In the genomic region with DNA sequence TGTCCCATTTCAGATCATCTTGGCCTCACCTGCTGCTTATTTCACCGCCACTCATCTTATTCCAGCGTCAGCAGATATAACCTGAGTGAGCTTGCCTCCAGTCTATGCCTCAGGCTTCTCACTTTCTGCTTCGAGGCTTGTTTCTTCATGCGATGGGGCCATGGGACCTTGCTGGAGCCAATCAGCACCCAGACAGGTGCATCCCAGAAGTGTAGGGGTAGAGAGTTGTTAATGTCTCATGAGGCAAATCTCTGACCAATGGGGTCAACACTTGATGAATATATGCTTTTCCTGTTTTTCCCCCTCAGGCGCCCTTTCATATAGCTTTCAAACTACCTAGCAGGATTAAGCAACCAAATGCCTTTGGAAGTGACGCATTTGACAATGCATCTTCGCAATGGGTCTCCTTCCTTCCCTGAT, we compare ENCODE assay signal across 9 cellular contexts. TPM values are rescaled to one million over a fixed set of nuclear protein-coding genes. Genes with fewer than 3 reads are reported as not detected.
DNase-seq lines count a peak whose midpoint lies in the region; ATAC-seq and TF ChIP-seq lines count a peak whose summit lies in the region.
"Had no signal": no experiment of that assay in that cellular context is flagged by ENCODE, and none has a peak within 500 bp of the region (broad histone marks: within the 10 kb centered on the region; RNA-seq: fewer than 3 reads in every experiment).

No MANE protein-coding gene starts in this region.

- peak overlapping the region in 6 of 12 donors; percentile 16 to 92 (median 78) for H3K27ac ChIP-seq in heart left ventricle
- peak overlapping the region in 3 of 4 donors; percentile 63 to 85 (median 83) for H3K27ac ChIP-seq in tibial nerve

- WGBS in heart left ventricle, 4 donors, result 74 to 81% (median 75%) methylated on average over 7 of the region's 7 CpGs
- 78 to 83% methylated on average over 7 of the region's 7 CpGs for WGBS in tibial nerve, 2 donors

- H3K27me3 ChIP-seq in heart left ventricle (no peaks in the 10 kb centered on the region), tibial nerve (no peaks in the 10 kb centered on the region)

- H3K4me1 ChIP-seq in heart left ventricle (peaks cover 0 to 52% (median 8%) of the 10 kb centered on the region in 12 donors), tibial nerve (peaks cover 0 to 29% (median 6%) of the 10 kb centered on the region in 4 donors)

- peaks cover 0 to 33% (median 11%) of the 10 kb centered on the region in 9 donors for H3K36me3 ChIP-seq in heart left ventricle
- H3K36me3 ChIP-seq in tibial nerve, result peaks cover 0 to 22% (median 0%) of the 10 kb centered on the region in 3 donors

- TF ChIP-seq CTCF in heart left ventricle (IDR thresholded peaks at IDR 0.05) (no peak), tibial nerve (IDR thresholded peaks at IDR 0.05) (no peak)

- intact Hi-C loops in heart left ventricle (cut with DNase I), result loop anchor here in 4 of 10 donors (2.0 to 10.0 kb wide), 4 partner anchors 54 to 164 kb away; a partner anchor contains a TSS
- intact Hi-C loops in Right ventricle myocardium inferior (cut with DNase I), result loop anchor here (2.0 to 5.0 kb wide), 2 partner anchors 56 to 162 kb away; a partner anchor contains a TSS

- DNase-seq in heart left ventricle (no peak), Right ventricle myocardium inferior (ENCODE audit: missing footprints) (no peak), medulla oblongata (ENCODE audit: extremely low spot score) (peak; percentile 19), tibial nerve (ENCODE audit: low spot score in 2 of 2) (no peak), NCI-H524 treated with DMSO at 0.1 percent for 48 hours (lab: John Stamatoyannopoulos, UW) (no peak)
- peak; percentile 26 to 31 for DNase-seq in activated T-cell treated with anti-CD3 and anti-CD28 coated beads, Interleukin-2, amount 50 U/mL, for 48 hours
- DNase-seq: OCI-M1 had no signal

- no peak for TF ChIP-seq POLR2A in heart left ventricle (IDR thresholded peaks at IDR 0.05)
- TF ChIP-seq POLR2A in tibial nerve (IDR thresholded peaks at IDR 0.05), result no peak

- H3K4me3 ChIP-seq in heart left ventricle (peak overlapping the region in 10 of 12 donors; percentile 55 to 100 (median 82)), tibial nerve (peak overlapping the region in 3 of 4 donors; percentile 76 to 89 (median 87))

- no peak for TF ChIP-seq EP300 in tibial nerve (IDR thresholded peaks at IDR 0.05)

- ATAC-seq in heart left ventricle (no peak), Right ventricle myocardium inferior (no peak), GM18867 (IDR thresholded peaks at IDR 0.05; ENCODE audit: unreplicated experiment) (no peak), HG02642 (IDR thresholded peaks at IDR 0.05; ENCODE audit: poor library complexity, unreplicated experiment) (no peak)

- no peaks in the 10 kb centered on the region for H3K9me3 ChIP-seq in heart left ventricle
- no peaks in the 10 kb centered on the region for H3K9me3 ChIP-seq in tibial nerve

RNA-seq across cellular contexts. Expression of a gene that starts 0.9 kb away (rescaled TPM):
- total RNA-seq in heart left ventricle (10 to 100 TPM; 11.2 to 23.5 (median 14.4) TPM), Right ventricle myocardium inferior (16.1 TPM), tibial nerve (10 to 100 TPM; 17.8 to 31.2 (median 24.4) TPM)
- 10 to 100 TPM in 1 of 2 donors, 1 to 10 TPM in 1; 8.7 to 29.5 TPM for polyA plus RNA-seq in heart left ventricle

RNA-seq across cellular contexts. Expression of a gene that starts 3.5 kb away (rescaled TPM):
- total RNA-seq in heart left ventricle (not detected), Right ventricle myocardium inferior (not detected), tibial nerve (not detected)
- polyA plus RNA-seq in heart left ventricle, result not detected

RNA-seq across cellular contexts. Expression of a gene that starts 52.4 kb away (rescaled TPM):
- total RNA-seq in heart left ventricle (1 to 10 TPM; 4.3 to 8.1 (median 6.5) TPM), Right ventricle myocardium inferior (6.4 TPM), tibial nerve (10 to 100 TPM in 3 of 4 donors, 1 to 10 TPM in 1; 8.0 to 13.5 (median 11.5) TPM)
- polyA plus RNA-seq in heart left ventricle, result 1 to 10 TPM; 1.6 to 9.4 TPM

RNA-seq across cellular contexts. Expression of a gene that starts 55.0 kb away (rescaled TPM):
- total RNA-seq in heart left ventricle (10 to 100 TPM in 6 of 9 donors, 1 to 10 TPM in 3; 6.5 to 17.6 (median 12.3) TPM), Right ventricle myocardium inferior (11.9 TPM), tibial nerve (10 to 100 TPM; 15.5 to 39.9 (median 26.8) TPM)
- 10 to 100 TPM; 10.6 to 11.6 TPM for polyA plus RNA-seq in heart left ventricle

RNA-seq across cellular contexts. Expression of a gene that starts 55.6 kb away (rescaled TPM):
- total RNA-seq in heart left ventricle (10 to 100 TPM; 10.9 to 18.5 (median 14.3) TPM), Right ventricle myocardium inferior (13.8 TPM), tibial nerve (10 to 100 TPM; 26.1 to 29.5 (median 26.8) TPM)
- 10 to 100 TPM in 1 of 2 donors, 1 to 10 TPM in 1; 3.7 to 18.2 TPM for polyA plus RNA-seq in heart left ventricle

Comparison
In these comparisons a context has a peak if more than half of its experiments do, and no peak if none do; other contexts are left out.
1. DNase-seq: peak in activated T-cell treated with anti-CD3 and anti-CD28 coated beads, Interleukin-2, amount 50 U/mL, for 48 hours (2 of 2) and medulla oblongata (single experiment); none in heart left ventricle (0 of 5), Right ventricle myocardium inferior (single experiment), tibial nerve (0 of 2) and NCI-H524 treated with DMSO at 0.1 percent for 48 hours (single experiment).